Comparison of ENCODE assay signal across 27 cellular contexts in genomic region chr5:79001471-79001870, GRCh38. TPM values are rescaled to one million over a fixed set of nuclear protein-coding genes. Genes with fewer than 3 reads are reported as not detected.
DNase-seq lines count a peak whose midpoint lies in the region; ATAC-seq, FAIRE-seq and TF ChIP-seq lines count a peak whose summit lies in the region.
"Had no signal": no experiment of that assay in that cellular context is flagged by ENCODE, and none has a peak within 500 bp of the region (broad histone marks: within the 10 kb centered on the region; RNA-seq: fewer than 3 reads in every experiment).

No MANE protein-coding gene starts in this region.

- TF ChIP-seq EP300 in A549 (IDR thresholded peaks at IDR 0.05) (no peak), gastroesophageal sphincter (IDR thresholded peaks at IDR 0.05) (no peak)

- peak overlapping the region; percentile 54 for H3K9ac ChIP-seq in adipocyte (ENCODE audit: low read length)

- no peaks in the 10 kb centered on the region for H3K36me3 ChIP-seq in adipocyte (ENCODE audit: control insufficient read depth, insufficient read depth, low read length, severe bottlenecking)
- H3K36me3 ChIP-seq in gastroesophageal sphincter: no peaks in the 10 kb centered on the region
- H3K36me3 ChIP-seq in PC-9 (ENCODE audit: low read depth): no peaks in the 10 kb centered on the region
- H3K36me3 ChIP-seq: adrenal gland, heart left ventricle, SJCRH30, upper lobe of right lung had no signal

- no peaks in the 10 kb centered on the region for H4K20me1 ChIP-seq in PC-9 (ENCODE audit: insufficient read depth)

- H3K79me2 ChIP-seq in PC-9 (ENCODE audit: low read depth): no peaks in the 10 kb centered on the region

- TF ChIP-seq CTCF in A549 (IDR thresholded peaks at IDR 0.05) (no peak), gastroesophageal sphincter (IDR thresholded peaks at IDR 0.05) (no peak), PC-9 (conservative IDR thresholded peaks at IDR 0.05) (no peak)

- TF ChIP-seq POLR2A in A549 (IDR thresholded peaks at IDR 0.05; ENCODE audit: low read length) (no peak), H54 (IDR thresholded peaks at IDR 0.05; ENCODE audit: low read depth, low read length) (no peak), gastroesophageal sphincter (IDR thresholded peaks at IDR 0.05) (no peak)

- FAIRE-seq in A549 (lab: Jason Lieb, UNC): no peak
- FAIRE-seq in H54 (lab: Jason Lieb, UNC): no peak
- FAIRE-seq: endothelial cell of umbilical vein, GM12892, RCC 7860 had no signal

- H3K4me1 ChIP-seq in A549 (peaks cover 10% of the 10 kb centered on the region; the same call in 2 of the 3 replicates), adipocyte (ENCODE audit: control insufficient read depth, insufficient read depth, low read length) (peaks cover 34% of the 10 kb centered on the region), gastroesophageal sphincter (peaks cover 4 to 65% (median 6%) of the 10 kb centered on the region in 3 donors), PC-9 (replicated peaks; ENCODE audit: insufficient read depth) (no peaks in the 10 kb centered on the region)
- H3K4me1 ChIP-seq: Caco-2, SJCRH30, upper lobe of right lung had no signal

- CTCF ChIA-PET in A549 (lab: Yijun Ruan, JAX): interaction anchor here (1.1 to 1.3 kb wide), 3 partner anchors 19 to 133 kb away, joined by 3 to 6 read pairs (median 5); no protein-coding TSS in a partner anchor
- CTCF ChIA-PET in PC-9 (lab: Charles Lee): no interaction called here

- H3F3A ChIP-seq in PC-9 (ENCODE audit: insufficient read depth, low read depth): no peaks in the 10 kb centered on the region

- H3K27ac ChIP-seq in A549: no peak overlapping the region
- peak overlapping the region; percentile 6 to 80 (median 76) for H3K27ac ChIP-seq in gastroesophageal sphincter
- no peak overlapping the region for H3K27ac ChIP-seq in PC-9
- H3K27ac ChIP-seq: heart left ventricle, SJCRH30, upper lobe of right lung, VCaP had no signal

- H3K27me3 ChIP-seq in adipocyte (replicated peaks; ENCODE audit: control insufficient read depth, insufficient read depth, low read length): no peaks in the 10 kb centered on the region
- no peaks in the 10 kb centered on the region for H3K27me3 ChIP-seq in gastroesophageal sphincter
- no peaks in the 10 kb centered on the region for H3K27me3 ChIP-seq in PC-9 (ENCODE audit: insufficient read depth, low read depth)
- H3K27me3 ChIP-seq: adrenal gland, heart left ventricle, SJCRH30 had no signal

- no peak overlapping the region for H3K4me3 ChIP-seq in A549
- peak overlapping the region; percentile 22 for H3K4me3 ChIP-seq in adipocyte (ENCODE audit: low read length)
- H3K4me3 ChIP-seq in gastroesophageal sphincter: no peak overlapping the region
- H3K4me3 ChIP-seq in PC-9: no peak overlapping the region
- H3K4me3 ChIP-seq: adrenal gland, heart left ventricle, SJCRH30, upper lobe of right lung had no signal

- TF ChIP-seq RAD21 in A549 (conservative IDR thresholded peaks at IDR 0.05 in 1 of 2, IDR thresholded peaks at IDR 0.05 in 1 of 2): no peak

- no peaks in the 10 kb centered on the region for H3K9me3 ChIP-seq in A549
- no peaks in the 10 kb centered on the region for H3K9me3 ChIP-seq in adipocyte (ENCODE audit: control insufficient read depth, low read length)
- no peaks in the 10 kb centered on the region for H3K9me3 ChIP-seq in gastroesophageal sphincter
- no peaks in the 10 kb centered on the region for H3K9me3 ChIP-seq in PC-9 (ENCODE audit: insufficient read depth, low read depth)
- H3K9me3 ChIP-seq: adrenal gland, Caco-2, heart left ventricle, SJCRH30, upper lobe of right lung had no signal

- DNase-seq in A549 (ENCODE audit: low read depth in 1 of 2, low spot score in 1 of 2) (peak in 1 of 2 experiments; percentile 16), H54 (ENCODE audit: insufficient read length, low spot score) (peak; percentile 5), adipocyte (ENCODE audit: low read depth) (no peak), HuH-7.5 (ENCODE audit: low spot score) (no peak), PC-9 (no peak)
- DNase-seq: activated CD4-positive, alpha-beta T cell treated with anti-CD3 and anti-CD28 coated beads, Interleukin-2, amount 10 ng/mL, durations not matched to agents 24 days and 14 days; activated naive CD4-positive, alpha-beta T cell; activated T-cell treated with anti-CD3 and anti-CD28 coated beads, Interleukin-2, amount 50 U/mL, for 48 hours; adrenal gland; C1 segment of cervical spinal cord; Caco-2; caudate nucleus; dermis blood vessel endothelial cell; DND-41; heart left ventricle; mesendoderm; NCI-H1048; NCI-H524 treated with DMSO at 0.1 percent for 48 hours; SJCRH30; upper lobe of right lung had no signal

- H3K9me2 ChIP-seq in PC-9 (ENCODE audit: insufficient read depth): no peaks in the 10 kb centered on the region

- peak overlapping the region; percentile 28; the same call in 1 of the 3 replicates for H3K4me2 ChIP-seq in A549
- H3K4me2 ChIP-seq in PC-9: no peak overlapping the region

- no peak overlapping the region for H2AFZ ChIP-seq in PC-9

- peak in 1 of 2 experiments; percentile 48; a peak in 2 of 6 replicates for ATAC-seq in A549
- no peak for ATAC-seq in gastroesophageal sphincter
- ATAC-seq in GM21526 (IDR thresholded peaks at IDR 0.05; ENCODE audit: low FRiP score, unreplicated experiment): no peak
- ATAC-seq in GM21737 (IDR thresholded peaks at IDR 0.05; ENCODE audit: unreplicated experiment): no peak
- ATAC-seq: heart left ventricle, upper lobe of right lung had no signal

- POLR2A ChIA-PET in A549 (lab: Yijun Ruan, JAX): no interaction called here
- POLR2A ChIA-PET in PC-9 (lab: Charles Lee; ENCODE audit: unreplicated experiment): no interaction called here

- intact Hi-C loops in PC-9 (cut with micrococcal nuclease; ENCODE audit: unreplicated experiment): no loop called here

- BruUV-seq in PC-9 (replicated peaks; lab: Mats Ljungman, UMichigan): no TSS peak

TF ChIP-seq in A549, 52 proteins besides CTCF, POLR2A, EP300 and RAD21:
- TF ChIP-seq GATA3 (IDR thresholded peaks at IDR 0.05; ENCODE audit: borderline replicate concordance) (no peak), ZNF302 (CRISPR knock-in tag; IDR thresholded peaks at IDR 0.05) (no peak), ZSCAN20 (CRISPR knock-in tag; IDR thresholded peaks at IDR 0.05) (no peak), BHLHE40 (IDR thresholded peaks at IDR 0.05; ENCODE audit: low read depth, low read length) (no peak), CBX2 (IDR thresholded peaks at IDR 0.05; ENCODE audit: borderline replicate concordance, low read depth) (no peak), SREBF2 (IDR thresholded peaks at IDR 0.05) (no peak), KDM5A (IDR thresholded peaks at IDR 0.05) (no peak), CEBPB (IDR thresholded peaks at IDR 0.05) (no peak), FOSL2 (IDR thresholded peaks at IDR 0.05) (no peak), FOSL2 (CRISPR knock-in tag; IDR thresholded peaks at IDR 0.05) (no peak)
TF ChIP-seq in A549: peak in this region for 0.

RNA-seq across cellular contexts. Expression of gene ARSB, which starts 16.4 kb away (rescaled TPM):
- polyA plus RNA-seq in A549 (2011; rRNA removed) (13.4 and 17.4 TPM in 2 replicates), A549 (2017; fragmentation: RNase III; extraction: RNeasy Plus Mini Kit Qiagen cat#74134 plus additional on column Dnase treatment) (7.6 to 8.6 TPM (median 8.4 TPM) in 3 replicates)
- polyA plus RNA-seq in A549 (2012; cell fraction: cytosol; rRNA removed): 5.6 and 8.1 TPM in 2 replicates
- polyA plus RNA-seq in A549 (2012; cell fraction: nucleus; rRNA removed): 5.0 and 5.1 TPM in 2 replicates
- polyA minus RNA-seq in A549 (2011; rRNA and poly(A)+ RNA removed): 16.3 and 19.0 TPM in 2 replicates
- total RNA-seq in gastroesophageal sphincter (100 to 1,000 TPM in 1 of 4 donors, 10 to 100 TPM in 3; 23.0 to 109 (median 52.6) TPM), PC-9 (2021) (5.1 and 8.4 TPM in 2 replicates)

Comparison
In these comparisons a context has a peak if more than half of its experiments do, and no peak if none do; other contexts are left out.
1. H3K27ac ChIP-seq: peak in gastroesophageal sphincter (4 of 4); none in A549 (0 of 2) and PC-9 (single experiment).